11 cellular contexts compared by ENCODE assay signal in the genomic region with DNA sequence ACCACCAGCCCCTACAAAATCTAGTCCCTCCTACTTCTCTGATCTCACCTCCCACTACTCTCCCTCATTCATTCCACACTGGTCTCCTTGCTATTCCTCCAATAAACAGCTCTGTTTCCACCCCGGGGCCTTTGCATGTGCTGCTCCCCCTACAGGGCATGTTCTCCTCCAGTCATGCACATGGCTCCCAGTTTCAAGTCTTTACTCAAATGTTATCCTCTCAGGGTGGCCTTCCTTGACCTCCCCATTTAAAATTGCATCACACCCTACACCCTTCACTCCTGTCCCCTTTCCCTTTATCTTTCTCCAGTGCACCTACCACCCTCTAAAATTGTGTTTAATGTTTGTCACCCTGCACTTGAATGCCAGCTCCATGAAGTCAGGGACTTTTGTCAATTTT.
DNase-seq lines count a peak whose midpoint lies in the region; ATAC-seq, FAIRE-seq and TF ChIP-seq lines count a peak whose summit lies in the region.
"Had no signal": no experiment of that assay in that cellular context is flagged by ENCODE, and none has a peak within 500 bp of the region (broad histone marks: within the 10 kb centered on the region; RNA-seq: fewer than 3 reads in every experiment).

No MANE protein-coding gene starts in this region.

- no peak overlapping the region for H3K4me2 ChIP-seq in DOHH2 (ENCODE audit: low read length)
- H3K4me2 ChIP-seq in SU-DHL-6 (ENCODE audit: low read depth, low read length, poor library complexity, severe bottlenecking), result no peak overlapping the region
- no peak overlapping the region for H3K4me2 ChIP-seq in keratinocyte (ENCODE audit: control insufficient read depth, extremely low read depth, insufficient read depth, low read depth, low read length)

- H3K9me2 ChIP-seq in DOHH2 (replicated peaks; ENCODE audit: control insufficient read depth, low read length), result no peaks in the 10 kb centered on the region
- H3K9me2 ChIP-seq in SU-DHL-6 (replicated peaks; ENCODE audit: insufficient read depth, low read length), result no peaks in the 10 kb centered on the region

- dilution Hi-C loops in keratinocyte (cut with MboI; ENCODE audit: extremely low pct_ligation_motif_present, low sequenced_read_pairs), result no loop called here

- TF ChIP-seq CTCF in DOHH2 (IDR thresholded peaks at IDR 0.05; ENCODE audit: low read depth, low read length, poor library complexity, severe bottlenecking) (peak; percentile 53), GM13977 (IDR thresholded peaks at IDR 0.05; ENCODE audit: extremely low read depth, insufficient read depth, missing control alignments) (peak; percentile 11), SU-DHL-6 (IDR thresholded peaks at IDR 0.05; ENCODE audit: insufficient read depth, low read length, poor library complexity, severe bottlenecking) (peak; percentile 44), keratinocyte (optimal IDR thresholded peaks at IDR 0.05 in 1 of 3, IDR thresholded peaks at IDR 0.05 in 1 of 3, conservative IDR thresholded peaks at IDR 0.05 in 1 of 3; ENCODE audit: extremely low read depth in 1 of 3, insufficient read depth in 2 of 3, low read length in 3 of 3) (peak in 2 of 3 experiments; percentile 21 to 37)

- intact Hi-C loops in sciatic nerve (cut with DNase I), result no loop called here

- H3K9ac ChIP-seq in SU-DHL-6 (ENCODE audit: low read length), result no peak overlapping the region
- H3K9ac ChIP-seq in keratinocyte (ENCODE audit: control insufficient read depth, extremely low read depth, insufficient read depth, low read length), result no peak overlapping the region

- DNase-seq in GM13977 (ENCODE audit: low spot score), result no peak
- no peak for DNase-seq in keratinocyte (ENCODE audit: low read depth, low spot score)
- no peak for DNase-seq in sciatic nerve (ENCODE audit: low spot score)
- DNase-seq: amniotic stem cell, sigmoid colon had no signal

- in situ Hi-C loops in GM13977 (cut with MboI; ENCODE audit: low pct_unique_long_range_greater_than_20kb, low sequenced_read_pairs, unreplicated experiment), result no loop called here

- no peak overlapping the region for H3K27ac ChIP-seq in DOHH2 (ENCODE audit: low read depth, low read length)
- H3K27ac ChIP-seq in SU-DHL-6 (ENCODE audit: low read depth, low read length), result no peak overlapping the region
- no peak overlapping the region for H3K27ac ChIP-seq in keratinocyte (ENCODE audit: control insufficient read depth, insufficient read depth, low read length)
- H3K27ac ChIP-seq: sigmoid colon had no signal

- H3K36me3 ChIP-seq in DOHH2 (ENCODE audit: control insufficient read depth, low read length) (no peaks in the 10 kb centered on the region), SU-DHL-6 (ENCODE audit: low read length) (no peaks in the 10 kb centered on the region; the same call in 1 of the 2 replicates), keratinocyte (ENCODE audit: control insufficient read depth in 2 of 2, extremely low read depth in 1 of 2, insufficient read depth in 2 of 2, low read length in 2 of 2) (no peaks in the 10 kb centered on the region)
- H3K36me3 ChIP-seq: sigmoid colon, SJSA1 had no signal

- ATAC-seq in sciatic nerve (no peak), HG02884 (IDR thresholded peaks at IDR 0.05; ENCODE audit: unreplicated experiment) (no peak), HG02938 (IDR thresholded peaks at IDR 0.05; ENCODE audit: unreplicated experiment) (no peak)

- no peaks in the 10 kb centered on the region for H4K20me1 ChIP-seq in DOHH2 (ENCODE audit: control insufficient read depth, insufficient read depth, low read depth, low read length)
- no peaks in the 10 kb centered on the region for H4K20me1 ChIP-seq in SU-DHL-6 (ENCODE audit: low read depth, low read length)
- H4K20me1 ChIP-seq in keratinocyte (ENCODE audit: control insufficient read depth, extremely low read depth, insufficient read depth, low read length), result no peaks in the 10 kb centered on the region

- no peaks in the 10 kb centered on the region for H3K4me1 ChIP-seq in DOHH2 (ENCODE audit: control insufficient read depth, low read length)
- no peaks in the 10 kb centered on the region for H3K4me1 ChIP-seq in keratinocyte (ENCODE audit: control insufficient read depth, extremely low read depth, insufficient read depth, low read length)
- H3K4me1 ChIP-seq: sigmoid colon had no signal

- H3K9me3 ChIP-seq in DOHH2 (ENCODE audit: control insufficient read depth, insufficient read depth, low read length) (no peaks in the 10 kb centered on the region), SU-DHL-6 (ENCODE audit: insufficient read depth, low read length) (peaks cover 6% of the 10 kb centered on the region; the same call in 1 of the 2 replicates), keratinocyte (ENCODE audit: control insufficient read depth, low read depth, low read length) (no peaks in the 10 kb centered on the region)
- H3K9me3 ChIP-seq: sigmoid colon, SJSA1 had no signal

- H3F3A ChIP-seq in DOHH2 (ENCODE audit: control insufficient read depth, insufficient read depth) (no peaks in the 10 kb centered on the region), SU-DHL-6 (ENCODE audit: insufficient read depth) (no peaks in the 10 kb centered on the region)

- FAIRE-seq in keratinocyte (lab: Jason Lieb, UNC), result no peak
- FAIRE-seq: urothelium cell line had no signal

- no peak overlapping the region for H2AFZ ChIP-seq in SU-DHL-6 (ENCODE audit: low read depth, low read length, severe bottlenecking)
- no peak overlapping the region for H2AFZ ChIP-seq in keratinocyte (ENCODE audit: control insufficient read depth, low read length)

- H3K79me2 ChIP-seq in DOHH2 (ENCODE audit: control insufficient read depth, low read length) (no peaks in the 10 kb centered on the region), SU-DHL-6 (ENCODE audit: insufficient read depth, low read length) (no peaks in the 10 kb centered on the region), keratinocyte (ENCODE audit: control insufficient read depth, insufficient read depth, low read length) (no peaks in the 10 kb centered on the region)

- no peak overlapping the region for H3K4me3 ChIP-seq in DOHH2 (ENCODE audit: low read length)
- no peak overlapping the region for H3K4me3 ChIP-seq in SU-DHL-6 (ENCODE audit: insufficient read depth, low read length, poor library complexity, severe bottlenecking)
- no peak overlapping the region for H3K4me3 ChIP-seq in keratinocyte (ENCODE audit: control insufficient read depth in 2 of 3, extremely low read depth in 1 of 3, insufficient read depth in 2 of 3, low read depth in 1 of 3, low read length in 3 of 3)
- H3K4me3 ChIP-seq: sigmoid colon, SJSA1 had no signal

- H3K27me3 ChIP-seq in DOHH2 (ENCODE audit: control insufficient read depth, low read length) (peaks cover 20% of the 10 kb centered on the region), SU-DHL-6 (ENCODE audit: low read length) (no peaks in the 10 kb centered on the region), keratinocyte (ENCODE audit: control insufficient read depth, extremely low read depth, insufficient read depth, low read length) (no peaks in the 10 kb centered on the region)
- H3K27me3 ChIP-seq: sigmoid colon, SJSA1 had no signal

- no peaks in the 10 kb centered on the region for H3K9me1 ChIP-seq in keratinocyte (ENCODE audit: control insufficient read depth, extremely low read depth, insufficient read depth, low read length)
